Comparison of ENCODE assay signal across 8 cellular contexts in genomic region chr3:5304789-5305680, GRCh38.
DNase-seq lines count a peak whose midpoint lies in the region; ATAC-seq, FAIRE-seq and TF ChIP-seq lines count a peak whose summit lies in the region.

No MANE protein-coding gene starts in this region.

- FAIRE-seq in kidney (lab: Jason Lieb, UNC) = no peak

- no peak for TF ChIP-seq POLR2A in Peyer's patch (IDR thresholded peaks at IDR 0.05)

- DNase-seq in GM03348 (ENCODE audit: low spot score) (peak; percentile 71), HT-29 (ENCODE audit: low spot score) (peak; percentile 68), Peyer's patch (peak; percentile 22 to 71 (median 51)), kidney (no peak), dedifferentiated amniotic fluid mesenchymal stem cell (ENCODE audit: extremely low spot score) (no peak)
- DNase-seq in stimulated activated effector memory CD8-positive, alpha-beta T cell treated with anti-CD3 and anti-CD28 coated beads, Interleukin-12 subunit alpha, Interleukin-12 subunit beta, amount 100 ng/mL, for 72 hours (ENCODE audit: low spot score in 2 of 2) = peak; percentile 10 to 62

- no peaks in the 10 kb centered on the region for H3K36me3 Mint-ChIP-seq in brain
- H3K36me3 Mint-ChIP-seq in stimulated activated effector memory CD8-positive, alpha-beta T cell treated with anti-CD3 and anti-CD28 coated beads, Interleukin-12 subunit alpha, Interleukin-12 subunit beta, amount 100 ng/mL, for 72 hours = no peaks in the 10 kb centered on the region

- no peaks in the 10 kb centered on the region for H3K36me3 ChIP-seq in Peyer's patch
- no peaks in the 10 kb centered on the region for H3K36me3 ChIP-seq in kidney (ENCODE audit: control insufficient read depth in 1 of 2, insufficient read depth in 2 of 2, low read length in 2 of 2)

- H3K4me1 Mint-ChIP-seq in brain = peaks cover 23% of the 10 kb centered on the region
- no peaks in the 10 kb centered on the region for H3K4me1 Mint-ChIP-seq in stimulated activated effector memory CD8-positive, alpha-beta T cell treated with anti-CD3 and anti-CD28 coated beads, Interleukin-12 subunit alpha, Interleukin-12 subunit beta, amount 100 ng/mL, for 72 hours

- H3K27ac Mint-ChIP-seq in brain = peak overlapping the region in 2 of 5 experiments; percentile 7 to 8
- no peak overlapping the region for H3K27ac Mint-ChIP-seq in stimulated activated effector memory CD8-positive, alpha-beta T cell treated with anti-CD3 and anti-CD28 coated beads, Interleukin-12 subunit alpha, Interleukin-12 subunit beta, amount 100 ng/mL, for 72 hours

- H3K9me3 ChIP-seq in Peyer's patch (no peaks in the 10 kb centered on the region), kidney (ENCODE audit: control insufficient read depth in 1 of 2, low read length in 2 of 2) (no peaks in the 10 kb centered on the region)

- H3K9ac ChIP-seq in kidney (ENCODE audit: low read length in 2 of 2) = no peak overlapping the region

- no peak overlapping the region for H3K4me3 Mint-ChIP-seq in brain
- H3K4me3 Mint-ChIP-seq in stimulated activated effector memory CD8-positive, alpha-beta T cell treated with anti-CD3 and anti-CD28 coated beads, Interleukin-12 subunit alpha, Interleukin-12 subunit beta, amount 100 ng/mL, for 72 hours = no peak overlapping the region

- no peak overlapping the region for H3K4me3 ChIP-seq in Peyer's patch
- no peak overlapping the region for H3K4me3 ChIP-seq in kidney (ENCODE audit: low read length in 2 of 2)

- peaks cover 2% of the 10 kb centered on the region for H3K27me3 Mint-ChIP-seq in brain

- TF ChIP-seq CTCF in Peyer's patch (IDR thresholded peaks at IDR 0.05) (peak in 5 of 6 experiments; percentile 39 to 68 (median 66)), brain (conservative IDR thresholded peaks at IDR 0.05) (peak; percentile 67 to 79), kidney (IDR thresholded peaks at IDR 0.05; ENCODE audit: borderline replicate concordance, extremely low read depth, insufficient read depth) (peak; percentile 49)

- H3K4me1 ChIP-seq in Peyer's patch = peaks cover 0 to 3% (median 0%) of the 10 kb centered on the region in 4 donors
- peaks cover 0 to 9% of the 10 kb centered on the region in 2 donors for H3K4me1 ChIP-seq in kidney (ENCODE audit: control insufficient read depth in 1 of 2, insufficient read depth in 1 of 2, low read depth in 1 of 2, low read length in 2 of 2)

- H3K27me3 ChIP-seq in Peyer's patch = no peaks in the 10 kb centered on the region

- peaks cover 0 to 2% (median 0%) of the 10 kb centered on the region in 5 experiments for H3K9me3 Mint-ChIP-seq in brain
- no peaks in the 10 kb centered on the region for H3K9me3 Mint-ChIP-seq in stimulated activated effector memory CD8-positive, alpha-beta T cell treated with anti-CD3 and anti-CD28 coated beads, Interleukin-12 subunit alpha, Interleukin-12 subunit beta, amount 100 ng/mL, for 72 hours

- intact Hi-C loops in kidney (cut with DNase I) = no loop called here

- peak; percentile 90 for ATAC-seq in GM21447 (IDR thresholded peaks at IDR 0.05; ENCODE audit: unreplicated experiment)
- ATAC-seq in stimulated activated effector memory CD8-positive, alpha-beta T cell treated with anti-CD3 and anti-CD28 coated beads, Interleukin-12 subunit alpha, Interleukin-12 subunit beta, amount 100 ng/mL, for 72 hours = peak; percentile 48

- no peak overlapping the region for H3K27ac ChIP-seq in Peyer's patch
- H3K27ac ChIP-seq in kidney (ENCODE audit: low read depth in 2 of 2, low read length in 2 of 2) = peak overlapping the region in 1 of 2 donors; percentile 9

Comparison
In these comparisons a context has a peak if more than half of its experiments do, and no peak if none do; other contexts are left out.
1. DNase-seq: peak in GM03348 (single experiment), HT-29 (single experiment), Peyer's patch (3 of 3) and stimulated activated effector memory CD8-positive, alpha-beta T cell treated with anti-CD3 and anti-CD28 coated beads, Interleukin-12 subunit alpha, Interleukin-12 subunit beta, amount 100 ng/mL, for 72 hours (2 of 2); none in kidney (single experiment) and dedifferentiated amniotic fluid mesenchymal stem cell (single experiment).
2. Peak in every context shown above with its lines, with median percentiles within 50 percentile points of each other: CTCF ChIP-seq.